11 cellular contexts compared by ENCODE assay signal in the genomic region with DNA sequence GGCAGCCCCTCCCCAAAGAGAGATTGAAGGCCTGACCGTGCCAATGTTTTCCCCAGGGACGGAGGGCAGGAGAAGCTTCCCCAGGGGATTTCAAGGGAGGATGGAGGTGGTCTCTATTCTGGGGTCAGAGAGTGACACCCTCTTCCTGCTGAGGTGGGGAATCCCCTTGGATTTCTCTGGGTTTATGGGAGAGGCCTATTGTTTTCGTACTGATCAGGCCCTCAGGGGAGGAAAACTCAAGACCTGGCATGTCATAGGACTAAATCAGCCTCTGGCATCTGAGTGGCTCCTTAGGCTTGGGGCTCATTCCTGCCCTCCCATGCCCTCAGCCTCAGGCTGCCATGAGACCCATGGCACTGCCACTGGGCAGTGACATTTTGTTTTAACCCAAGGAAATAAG. TPM values are rescaled to one million over a fixed set of nuclear protein-coding genes. Genes with fewer than 3 reads are reported as not detected.
DNase-seq lines count a peak whose midpoint lies in the region; ATAC-seq, FAIRE-seq and TF ChIP-seq lines count a peak whose summit lies in the region.
"Had no signal": no experiment of that assay in that cellular context is flagged by ENCODE, and none has a peak within 500 bp of the region (broad histone marks: within the 10 kb centered on the region; RNA-seq: fewer than 3 reads in every experiment).

No MANE protein-coding gene starts in this region.

- no peak overlapping the region for H2BK12ac ChIP-seq in H1 (ENCODE audit: low read depth, low read length)

- H3K9ac ChIP-seq in H1 (replicated peaks in 1 of 4; ENCODE audit: extremely low read depth in 1 of 4, low read depth in 3 of 4, low read length in 3 of 4): no peak overlapping the region

- H3K4me1 ChIP-seq in H1 (replicated peaks in 1 of 4; ENCODE audit: control insufficient read depth in 3 of 4, insufficient read depth in 4 of 4, low read length in 3 of 4) (peaks cover 8 to 11% (median 9%) of the 10 kb centered on the region in 4 experiments; a peak in 5 of 7 replicates), uterus (peaks cover 7 to 23% of the 10 kb centered on the region in 2 donors)

- no peaks in the 10 kb centered on the region for H3K23me2 ChIP-seq in H1 (ENCODE audit: low read depth, low read length)

- no peak overlapping the region for H3K4me2 ChIP-seq in H1 (ENCODE audit: insufficient read depth in 1 of 2, low read depth in 2 of 2, low read length in 2 of 2)

- H3K36me3 Mint-ChIP-seq in activated naive CD4-positive, alpha-beta T cell treated with anti-CD3 and anti-CD28 coated beads, Interleukin-2, amount 50 U/mL, for 24 hours: peaks cover 20% of the 10 kb centered on the region
- H3K36me3 Mint-ChIP-seq in activated naive CD4-positive, alpha-beta T cell treated with anti-CD3 and anti-CD28 coated beads for 36 hours (ENCODE audit: low read depth): peaks cover 13% of the 10 kb centered on the region
- peaks cover 5 to 24% (median 18%) of the 10 kb centered on the region in 3 donors for H3K36me3 Mint-ChIP-seq in naive thymus-derived CD8-positive, alpha-beta T cell

- no peak overlapping the region for H4K5ac ChIP-seq in H1 (ENCODE audit: insufficient read length, low read depth, low read length)

- H4K91ac ChIP-seq in H1 (replicated peaks; ENCODE audit: insufficient read length, low read length): peak overlapping the region; percentile 29

- TF ChIP-seq POLR2A in H1 (IDR thresholded peaks at IDR 0.05; ENCODE audit: control extremely low read depth in 1 of 2, low read depth in 2 of 2, low read length in 2 of 2): no peak
- no peak for TF ChIP-seq POLR2A in uterus (IDR thresholded peaks at IDR 0.05)

- H2BK15ac ChIP-seq in H1 (ENCODE audit: low read length): 0 out of 2 replicates have a peak overlapping the region, but pooled peaks have one; percentile 31

- H3K27me3 Mint-ChIP-seq in activated naive CD4-positive, alpha-beta T cell treated with anti-CD3 and anti-CD28 coated beads, Interleukin-2, amount 50 U/mL, for 24 hours: no peaks in the 10 kb centered on the region
- no peaks in the 10 kb centered on the region for H3K27me3 Mint-ChIP-seq in activated naive CD4-positive, alpha-beta T cell treated with anti-CD3 and anti-CD28 coated beads for 36 hours (ENCODE audit: low read depth)
- H3K27me3 Mint-ChIP-seq in naive thymus-derived CD8-positive, alpha-beta T cell: no peaks in the 10 kb centered on the region

- no peaks in the 10 kb centered on the region for H3K9me3 ChIP-seq in H1 (ENCODE audit: insufficient read depth in 2 of 2, low read depth in 1 of 2, low read length in 1 of 2)
- no peaks in the 10 kb centered on the region for H3K9me3 ChIP-seq in uterus
- H3K9me3 ChIP-seq: pancreas had no signal

- TF ChIP-seq CTCF in H1 (IDR thresholded peaks at IDR 0.05; ENCODE audit: control extremely low read depth in 1 of 3, insufficient read depth in 1 of 3, low read depth in 1 of 3, low read length in 3 of 3) (no peak), uterus (IDR thresholded peaks at IDR 0.05) (no peak)

- CTCF ChIA-PET in activated naive CD4-positive, alpha-beta T cell treated with anti-CD3 and anti-CD28 coated beads for 36 hours (lab: Charles Lee): interaction anchor here (0.9 kb wide), 1 partner anchor 9 kb away, joined by 4 read pairs; no protein-coding TSS in a partner anchor
- CTCF ChIA-PET in H1 (lab: Charles Lee; ENCODE audit: partially characterized antibody): interaction anchor here (1.1 to 2.5 kb wide), 5 partner anchors 10 to 55 kb away, joined by 4 to 8 read pairs (median 5); no protein-coding TSS in a partner anchor

- ATAC-seq in naive thymus-derived CD8-positive, alpha-beta T cell: no peak
- no peak for ATAC-seq in GM21723 (IDR thresholded peaks at IDR 0.05; ENCODE audit: unreplicated experiment)

- H2BK20ac ChIP-seq in H1 (ENCODE audit: low read length): no peak overlapping the region

- H3K4me3 ChIP-seq in H1 (ENCODE audit: extremely low read depth in 1 of 4, insufficient read depth in 2 of 4, low read depth in 3 of 4, low read length in 4 of 4) (no peak overlapping the region), uterus (no peak overlapping the region)
- H3K4me3 ChIP-seq: pancreas had no signal

- H3K14ac ChIP-seq in H1 (ENCODE audit: insufficient read length): no peak overlapping the region

- no peak overlapping the region for H2AFZ ChIP-seq in H1 (ENCODE audit: low read length)

- no peak overlapping the region for H2BK120ac ChIP-seq in H1 (replicated peaks; ENCODE audit: low read depth, low read length)

- TF ChIP-seq RAD21 in H1 (IDR thresholded peaks at IDR 0.05 in 1 of 2, conservative IDR thresholded peaks at IDR 0.05 in 1 of 2; ENCODE audit: low read depth in 2 of 2, low read length in 2 of 2): no peak

- no peak for DNase-seq in activated naive CD4-positive, alpha-beta T cell treated with anti-CD3 and anti-CD28 coated beads for 36 hours
- DNase-seq in H1 (ENCODE audit: low read depth in 1 of 2, low spot score in 2 of 2): no peak
- no peak for DNase-seq in naive thymus-derived CD8-positive, alpha-beta T cell
- peak in 1 of 2 donors; percentile 15 for DNase-seq in uterus
- DNase-seq in activated T-cell treated with anti-CD3 and anti-CD28 coated beads, Interleukin-2, amount 50 U/mL, for 1 hour: no peak
- no peak for DNase-seq in kidney glomerular epithelial cell (lab: John Stamatoyannopoulos, UW)
- DNase-seq: NCI-H510A treated with DMSO at 0.1 percent for 48 hours had no signal

- H3K27ac Mint-ChIP-seq in activated naive CD4-positive, alpha-beta T cell treated with anti-CD3 and anti-CD28 coated beads, Interleukin-2, amount 50 U/mL, for 24 hours: peak overlapping the region; percentile 10
- H3K27ac Mint-ChIP-seq in activated naive CD4-positive, alpha-beta T cell treated with anti-CD3 and anti-CD28 coated beads for 36 hours: no peak overlapping the region
- peak overlapping the region in 6 of 10 donors; percentile 35 to 80 (median 52) for H3K27ac Mint-ChIP-seq in naive thymus-derived CD8-positive, alpha-beta T cell

- H2BK5ac ChIP-seq in H1 (ENCODE audit: low read depth, low read length): 0 out of 2 replicates have a peak overlapping the region, but pooled peaks have one; percentile 62

- H3K36me3 ChIP-seq in H1 (ENCODE audit: control insufficient read depth in 2 of 4, insufficient read depth in 4 of 4, low read length in 3 of 4) (no peaks in the 10 kb centered on the region), uterus (no peaks in the 10 kb centered on the region)
- H3K36me3 ChIP-seq: pancreas had no signal

- WGBS in H1 (ENCODE audit: extremely low coverage in 1 of 2, insufficient coverage in 1 of 2, insufficient read length in 1 of 2, insufficient replicate concordance in 2 of 2, low coverage in 1 of 2, low lambda C conversion rate in 2 of 2, missing lambda C conversion rate in 1 of 2), 2 experiments: 64% methylated on average over 2 of the region's 3 CpGs; no CpG with 5 or more reads in 1 of the 2 experiments

- no peak overlapping the region for H4K8ac ChIP-seq in H1 (ENCODE audit: extremely low read depth, insufficient read depth, low read length)

- H4K20me1 ChIP-seq in H1 (replicated peaks in 1 of 2; ENCODE audit: control insufficient read depth in 1 of 2, insufficient read depth in 2 of 2, low read length in 2 of 2): no peaks in the 10 kb centered on the region

- intact Hi-C loops in activated naive CD4-positive, alpha-beta T cell treated with anti-CD3 and anti-CD28 coated beads for 36 hours (cut with micrococcal nuclease): loop anchor here (1.0 kb wide), 1 partner anchor 9 kb away; no protein-coding TSS in a partner anchor
- intact Hi-C loops in uterus (cut with DNase I; ENCODE audit: low total_unique reads): no loop called here

- TF ChIP-seq EP300 in H1 (IDR thresholded peaks at IDR 0.05; ENCODE audit: borderline replicate concordance in 1 of 2, low read depth in 2 of 2, low read length in 2 of 2): no peak

- peaks cover 93% of the 10 kb centered on the region for H3K4me1 Mint-ChIP-seq in activated naive CD4-positive, alpha-beta T cell treated with anti-CD3 and anti-CD28 coated beads, Interleukin-2, amount 50 U/mL, for 24 hours
- peaks cover 70% of the 10 kb centered on the region for H3K4me1 Mint-ChIP-seq in activated naive CD4-positive, alpha-beta T cell treated with anti-CD3 and anti-CD28 coated beads for 36 hours (ENCODE audit: low read depth)
- H3K4me1 Mint-ChIP-seq in naive thymus-derived CD8-positive, alpha-beta T cell: peaks cover 47 to 92% (median 88%) of the 10 kb centered on the region in 4 donors

- POLR2A ChIA-PET in H1 (lab: Charles Lee; ENCODE audit: partially characterized antibody): interaction anchor here (0.8 to 1.2 kb wide), 2 partner anchors 13 to 44 kb away, joined by 4 to 8 read pairs; a partner anchor contains a TSS
- POLR2A ChIA-PET in naive thymus-derived CD8-positive, alpha-beta T cell (lab: Charles Lee): interaction anchor here (1.0 to 3.0 kb wide), 2 partner anchors 14 to 44 kb away, joined by 3 to 24 read pairs; a partner anchor contains a TSS

- H2AK5ac ChIP-seq in H1 (ENCODE audit: low read depth, low read length): no peak overlapping the region

- no peaks in the 10 kb centered on the region for H3K9me3 Mint-ChIP-seq in activated naive CD4-positive, alpha-beta T cell treated with anti-CD3 and anti-CD28 coated beads, Interleukin-2, amount 50 U/mL, for 24 hours
- H3K9me3 Mint-ChIP-seq in activated naive CD4-positive, alpha-beta T cell treated with anti-CD3 and anti-CD28 coated beads for 36 hours: no peaks in the 10 kb centered on the region
- H3K9me3 Mint-ChIP-seq in naive thymus-derived CD8-positive, alpha-beta T cell: no peaks in the 10 kb centered on the region

- no peaks in the 10 kb centered on the region for H3K27me3 ChIP-seq in H1 (replicated peaks in 1 of 4; ENCODE audit: control insufficient read depth in 3 of 4, extremely low read depth in 1 of 4, insufficient read depth in 3 of 4, low read length in 3 of 4)
- no peaks in the 10 kb centered on the region for H3K27me3 ChIP-seq in uterus
- H3K27me3 ChIP-seq: pancreas had no signal

- H3K18ac ChIP-seq in H1 (ENCODE audit: extremely low read depth, low read length): 0 out of 2 replicates have a peak overlapping the region, but pooled peaks have one; percentile 64

- FAIRE-seq in H1 (lab: Jason Lieb, UNC): no peak
- FAIRE-seq: astrocyte, pancreas had no signal

- H3K4me3 Mint-ChIP-seq in activated naive CD4-positive, alpha-beta T cell treated with anti-CD3 and anti-CD28 coated beads, Interleukin-2, amount 50 U/mL, for 24 hours: no peak overlapping the region
- H3K4me3 Mint-ChIP-seq in activated naive CD4-positive, alpha-beta T cell treated with anti-CD3 and anti-CD28 coated beads for 36 hours: no peak overlapping the region
- H3K4me3 Mint-ChIP-seq in naive thymus-derived CD8-positive, alpha-beta T cell: no peak overlapping the region

- no peaks in the 10 kb centered on the region for H3K79me1 ChIP-seq in H1 (ENCODE audit: low read depth, low read length)

- H3K56ac ChIP-seq in H1 (replicated peaks; ENCODE audit: insufficient read length, low read depth, low read length): no peak overlapping the region

- no peak overlapping the region for H3K23ac ChIP-seq in H1 (ENCODE audit: insufficient read length)

- no peak overlapping the region for H3K4ac ChIP-seq in H1 (replicated peaks; ENCODE audit: insufficient read length, low read depth, low read length)

- no peak overlapping the region; the same call in 1 of the 2 replicates for H3K27ac ChIP-seq in H1 (ENCODE audit: low read depth, low read length)
- peak overlapping the region; percentile 64 to 82 for H3K27ac ChIP-seq in uterus

- no peaks in the 10 kb centered on the region for H3K79me2 ChIP-seq in H1 (ENCODE audit: control insufficient read depth in 1 of 2, insufficient read depth in 2 of 2, low read length in 2 of 2)

RNA-seq across cellular contexts. Expression of a gene that starts 44.6 kb away (rescaled TPM):
- total RNA-seq in activated naive CD4-positive, alpha-beta T cell treated with anti-CD3 and anti-CD28 coated beads for 36 hours: 10 to 100 TPM; 84.3 to 88.4 TPM
- total RNA-seq in H1 (2021; fragmentation: NEBNext Ultra II Directional; extraction: Animal tissue kit (Norgen Biotek cat#: 25700)): 8.5 TPM in 2 replicates
- 2.9 and 4.0 TPM in 2 replicates for polyA plus RNA-seq in H1 (2011; rRNA removed)
- polyA plus RNA-seq in H1 (2011; cell fraction: cytosol; rRNA removed): 3.7 TPM
- 9.7 TPM for polyA plus RNA-seq in H1 (2011; cell fraction: nucleus; rRNA removed)
- polyA plus RNA-seq in H1 (2012, experiment 1 of 2): 6.1 to 7.7 TPM (median 7.3 TPM) in 4 replicates
- polyA plus RNA-seq in H1 (2012, experiment 2 of 2): 6.4 TPM
- polyA plus RNA-seq in H1 (2013, experiment 1 of 2): 3.9 TPM
- polyA plus RNA-seq in H1 (2013, experiment 2 of 2): 2.8 TPM
- 11.9 and 15.3 TPM in 2 replicates for polyA minus RNA-seq in H1 (2011; rRNA and poly(A)+ RNA removed)
- 5.3 TPM for polyA minus RNA-seq in H1 (2011; cell fraction: cytosol; rRNA and poly(A)+ RNA removed)
- polyA minus RNA-seq in H1 (2011; cell fraction: nucleus; rRNA and poly(A)+ RNA removed): 25.1 TPM
- 100 to 1,000 TPM; 116 to 127 TPM for total RNA-seq in naive thymus-derived CD8-positive, alpha-beta T cell
- 100 to 1,000 TPM; 108 to 218 (median 141) TPM for polyA plus RNA-seq in naive thymus-derived CD8-positive, alpha-beta T cell
- total RNA-seq in uterus: 100 to 1,000 TPM in 1 of 4 donors, 10 to 100 TPM in 2, 1 to 10 TPM in 1; 3.8 to 110 (median 25.7) TPM
